ENCODE assay signal across 16 cellular contexts in the genomic region with DNA sequence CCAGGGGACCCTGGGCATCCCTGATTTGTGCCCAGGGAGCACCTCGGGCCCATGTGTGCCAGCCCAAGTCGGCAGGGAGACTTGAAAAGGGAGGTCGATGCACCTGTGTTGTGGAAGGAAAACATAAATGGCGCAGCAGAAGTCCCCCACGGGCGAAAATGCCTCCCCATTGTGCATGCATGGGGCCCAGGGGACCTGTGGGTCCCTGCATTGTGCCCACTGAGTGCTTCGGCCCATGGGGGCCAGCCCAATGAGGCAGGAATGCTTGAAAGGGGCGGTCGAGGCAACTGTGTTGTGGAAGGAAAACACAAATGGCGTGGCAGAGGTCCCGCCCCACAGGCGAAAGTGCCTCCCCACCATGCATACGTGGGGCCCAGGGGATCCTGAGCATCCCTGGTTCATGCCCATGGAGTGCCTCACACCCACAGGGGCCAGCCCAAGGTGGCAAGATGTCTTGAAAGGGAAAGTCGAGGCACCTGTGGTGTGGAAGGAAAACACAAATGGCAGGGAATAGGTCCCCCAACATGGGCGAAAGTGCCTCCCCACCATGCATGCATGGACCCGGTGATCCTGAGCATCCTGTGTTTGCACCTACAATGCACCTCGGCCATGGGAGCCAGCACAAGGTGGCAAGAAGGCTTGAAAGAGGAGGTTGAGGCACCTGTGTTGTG.
DNase-seq lines count a peak whose midpoint lies in the region; ATAC-seq and TF ChIP-seq lines count a peak whose summit lies in the region.
"Had no signal": no experiment of that assay in that cellular context is flagged by ENCODE, and none has a peak within 500 bp of the region (broad histone marks: within the 10 kb centered on the region; RNA-seq: fewer than 3 reads in every experiment).

No MANE protein-coding gene starts in this region.

- H3K36me3 Mint-ChIP-seq in chondrocyte (ENCODE audit: low read depth), result peaks cover 2% of the 10 kb centered on the region
- H3K36me3 Mint-ChIP-seq in stimulated activated effector memory CD8-positive, alpha-beta T cell treated with anti-CD3 and anti-CD28 coated beads, Interleukin-12 subunit alpha, Interleukin-12 subunit beta, amount 100 ng/mL, for 72 hours, result no peaks in the 10 kb centered on the region

- DNase-seq in heart left ventricle, result peak in 3 of 5 donors; percentile 11 to 27 (median 18)
- DNase-seq in right atrium auricular region (ENCODE audit: low spot score), result no peak
- DNase-seq in chondrocyte (ENCODE audit: low spot score), result peak; percentile 68
- peak; percentile 82 for DNase-seq in mesenteric fat pad (ENCODE audit: low spot score)
- peak; percentile 48 for DNase-seq in upper lobe of right lung
- DNase-seq in effector CD8-positive, alpha-beta T cell (lab: John Stamatoyannopoulos, UW), result no peak
- DNase-seq in stimulated activated effector memory CD8-positive, alpha-beta T cell treated with anti-CD3 and anti-CD28 coated beads, Interleukin-12 subunit alpha, Interleukin-12 subunit beta, amount 100 ng/mL, for 72 hours (ENCODE audit: low spot score in 2 of 2), result no peak
- DNase-seq: C1 segment of cervical spinal cord, GF-D8, NCI-H1048, NCI-H1436 treated with DMSO at 0.1 percent for 48 hours, NCI-H2029 treated with DMSO at 0.1 percent for 48 hours, NCI-H774, PC-3 had no signal

- H3K9me3 ChIP-seq in heart left ventricle (peaks cover 0 to 46% (median 2%) of the 10 kb centered on the region in 12 donors), right atrium auricular region (peaks cover 0 to 8% of the 10 kb centered on the region in 2 donors), upper lobe of right lung (peaks cover 8% of the 10 kb centered on the region)

- no peak overlapping the region for H3K27ac Mint-ChIP-seq in chondrocyte (ENCODE audit: unreplicated experiment)
- H3K27ac Mint-ChIP-seq in stimulated activated effector memory CD8-positive, alpha-beta T cell treated with anti-CD3 and anti-CD28 coated beads, Interleukin-12 subunit alpha, Interleukin-12 subunit beta, amount 100 ng/mL, for 72 hours, result no peak overlapping the region

- no peaks in the 10 kb centered on the region for H3K4me1 Mint-ChIP-seq in chondrocyte (ENCODE audit: low read depth)
- H3K4me1 Mint-ChIP-seq in stimulated activated effector memory CD8-positive, alpha-beta T cell treated with anti-CD3 and anti-CD28 coated beads, Interleukin-12 subunit alpha, Interleukin-12 subunit beta, amount 100 ng/mL, for 72 hours, result no peaks in the 10 kb centered on the region

- H3K36me3 ChIP-seq in heart left ventricle (no peaks in the 10 kb centered on the region), right atrium auricular region (no peaks in the 10 kb centered on the region), upper lobe of right lung (no peaks in the 10 kb centered on the region)

- no peak for ATAC-seq in heart left ventricle
- ATAC-seq in upper lobe of right lung, result no peak
- ATAC-seq in stimulated activated effector memory CD8-positive, alpha-beta T cell treated with anti-CD3 and anti-CD28 coated beads, Interleukin-12 subunit alpha, Interleukin-12 subunit beta, amount 100 ng/mL, for 72 hours, result no peak
- ATAC-seq in HG03442 (IDR thresholded peaks at IDR 0.05; ENCODE audit: unreplicated experiment), result no peak
- ATAC-seq: PC-3 had no signal

- H3K27ac ChIP-seq in heart left ventricle (no peak overlapping the region), right atrium auricular region (no peak overlapping the region), upper lobe of right lung (no peak overlapping the region)
- H3K27ac ChIP-seq: KMS-11 had no signal

- H3K4me3 Mint-ChIP-seq in chondrocyte (ENCODE audit: unreplicated experiment), result no peak overlapping the region
- H3K4me3 Mint-ChIP-seq in stimulated activated effector memory CD8-positive, alpha-beta T cell treated with anti-CD3 and anti-CD28 coated beads, Interleukin-12 subunit alpha, Interleukin-12 subunit beta, amount 100 ng/mL, for 72 hours, result no peak overlapping the region

- H3K9me3 Mint-ChIP-seq in chondrocyte (ENCODE audit: low read depth), result peaks cover 7% of the 10 kb centered on the region
- peaks cover 16% of the 10 kb centered on the region for H3K9me3 Mint-ChIP-seq in stimulated activated effector memory CD8-positive, alpha-beta T cell treated with anti-CD3 and anti-CD28 coated beads, Interleukin-12 subunit alpha, Interleukin-12 subunit beta, amount 100 ng/mL, for 72 hours

- no peak for TF ChIP-seq POLR2A in heart left ventricle (IDR thresholded peaks at IDR 0.05)

- TF ChIP-seq CTCF in heart left ventricle (IDR thresholded peaks at IDR 0.05) (no peak), right atrium auricular region (IDR thresholded peaks at IDR 0.05) (no peak), chondrocyte (IDR thresholded peaks at IDR 0.05) (no peak), upper lobe of right lung (IDR thresholded peaks at IDR 0.05) (no peak)

- no peaks in the 10 kb centered on the region for H3K27me3 Mint-ChIP-seq in chondrocyte (ENCODE audit: low read depth)

- 67 to 77% (median 69%) methylated on average over 16 to 17 of the region's 17 CpGs for WGBS in heart left ventricle, 4 donors

- H3K27me3 ChIP-seq in heart left ventricle (peaks cover 0 to 10% (median 0%) of the 10 kb centered on the region in 9 donors), right atrium auricular region (no peaks in the 10 kb centered on the region), upper lobe of right lung (no peaks in the 10 kb centered on the region)

- H3K4me1 ChIP-seq in heart left ventricle, result no peaks in the 10 kb centered on the region
- no peaks in the 10 kb centered on the region for H3K4me1 ChIP-seq in right atrium auricular region
- no peaks in the 10 kb centered on the region for H3K4me1 ChIP-seq in upper lobe of right lung

- intact Hi-C loops in heart left ventricle (cut with DNase I), result no loop called here
- intact Hi-C loops in upper lobe of right lung (cut with DNase I), result no loop called here

- no peak overlapping the region for H3K4me3 ChIP-seq in heart left ventricle
- no peak overlapping the region for H3K4me3 ChIP-seq in right atrium auricular region
- H3K4me3 ChIP-seq in upper lobe of right lung, result no peak overlapping the region

Comparison
In these comparisons a context has a peak if more than half of its experiments do, and no peak if none do; other contexts are left out.
1. DNase-seq: peak in heart left ventricle (3 of 5), chondrocyte (single experiment), mesenteric fat pad (single experiment) and upper lobe of right lung (single experiment); none in right atrium auricular region (single experiment), effector CD8-positive, alpha-beta T cell (single experiment) and stimulated activated effector memory CD8-positive, alpha-beta T cell treated with anti-CD3 and anti-CD28 coated beads, Interleukin-12 subunit alpha, Interleukin-12 subunit beta, amount 100 ng/mL, for 72 hours (0 of 2).